ENCODE assay signal across 1 cellular context in the genomic region with DNA sequence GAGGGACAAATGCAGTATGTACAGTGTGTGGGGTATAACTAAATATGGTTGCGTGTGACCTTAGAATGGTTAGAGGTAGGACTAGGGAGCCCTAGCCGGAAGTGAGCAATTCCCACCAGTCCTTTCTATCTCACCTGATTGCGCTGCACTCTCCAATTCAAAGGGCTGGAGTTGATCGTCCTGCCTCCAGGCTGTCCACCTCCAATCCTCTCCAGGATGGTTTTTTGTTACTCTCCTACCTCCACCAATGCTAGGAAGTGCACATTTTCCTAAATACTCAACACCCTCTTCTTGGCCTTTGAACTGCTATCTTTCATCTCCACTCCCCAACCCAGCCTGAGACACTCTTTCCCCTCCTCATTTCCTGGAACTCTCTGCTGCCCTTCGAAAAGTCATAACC.
A peak's percentile ranks its signal among the peaks of the same experiment; 100 is the strongest.
TF ChIP-seq lines count a peak whose summit lies in the region.

No MANE protein-coding gene starts in this region.

TF ChIP-seq in K562, 482 proteins besides CTCF, POLR2A, EP300 and RAD21 (continued from another document):
- TF ChIP-seq, protein P1, sequence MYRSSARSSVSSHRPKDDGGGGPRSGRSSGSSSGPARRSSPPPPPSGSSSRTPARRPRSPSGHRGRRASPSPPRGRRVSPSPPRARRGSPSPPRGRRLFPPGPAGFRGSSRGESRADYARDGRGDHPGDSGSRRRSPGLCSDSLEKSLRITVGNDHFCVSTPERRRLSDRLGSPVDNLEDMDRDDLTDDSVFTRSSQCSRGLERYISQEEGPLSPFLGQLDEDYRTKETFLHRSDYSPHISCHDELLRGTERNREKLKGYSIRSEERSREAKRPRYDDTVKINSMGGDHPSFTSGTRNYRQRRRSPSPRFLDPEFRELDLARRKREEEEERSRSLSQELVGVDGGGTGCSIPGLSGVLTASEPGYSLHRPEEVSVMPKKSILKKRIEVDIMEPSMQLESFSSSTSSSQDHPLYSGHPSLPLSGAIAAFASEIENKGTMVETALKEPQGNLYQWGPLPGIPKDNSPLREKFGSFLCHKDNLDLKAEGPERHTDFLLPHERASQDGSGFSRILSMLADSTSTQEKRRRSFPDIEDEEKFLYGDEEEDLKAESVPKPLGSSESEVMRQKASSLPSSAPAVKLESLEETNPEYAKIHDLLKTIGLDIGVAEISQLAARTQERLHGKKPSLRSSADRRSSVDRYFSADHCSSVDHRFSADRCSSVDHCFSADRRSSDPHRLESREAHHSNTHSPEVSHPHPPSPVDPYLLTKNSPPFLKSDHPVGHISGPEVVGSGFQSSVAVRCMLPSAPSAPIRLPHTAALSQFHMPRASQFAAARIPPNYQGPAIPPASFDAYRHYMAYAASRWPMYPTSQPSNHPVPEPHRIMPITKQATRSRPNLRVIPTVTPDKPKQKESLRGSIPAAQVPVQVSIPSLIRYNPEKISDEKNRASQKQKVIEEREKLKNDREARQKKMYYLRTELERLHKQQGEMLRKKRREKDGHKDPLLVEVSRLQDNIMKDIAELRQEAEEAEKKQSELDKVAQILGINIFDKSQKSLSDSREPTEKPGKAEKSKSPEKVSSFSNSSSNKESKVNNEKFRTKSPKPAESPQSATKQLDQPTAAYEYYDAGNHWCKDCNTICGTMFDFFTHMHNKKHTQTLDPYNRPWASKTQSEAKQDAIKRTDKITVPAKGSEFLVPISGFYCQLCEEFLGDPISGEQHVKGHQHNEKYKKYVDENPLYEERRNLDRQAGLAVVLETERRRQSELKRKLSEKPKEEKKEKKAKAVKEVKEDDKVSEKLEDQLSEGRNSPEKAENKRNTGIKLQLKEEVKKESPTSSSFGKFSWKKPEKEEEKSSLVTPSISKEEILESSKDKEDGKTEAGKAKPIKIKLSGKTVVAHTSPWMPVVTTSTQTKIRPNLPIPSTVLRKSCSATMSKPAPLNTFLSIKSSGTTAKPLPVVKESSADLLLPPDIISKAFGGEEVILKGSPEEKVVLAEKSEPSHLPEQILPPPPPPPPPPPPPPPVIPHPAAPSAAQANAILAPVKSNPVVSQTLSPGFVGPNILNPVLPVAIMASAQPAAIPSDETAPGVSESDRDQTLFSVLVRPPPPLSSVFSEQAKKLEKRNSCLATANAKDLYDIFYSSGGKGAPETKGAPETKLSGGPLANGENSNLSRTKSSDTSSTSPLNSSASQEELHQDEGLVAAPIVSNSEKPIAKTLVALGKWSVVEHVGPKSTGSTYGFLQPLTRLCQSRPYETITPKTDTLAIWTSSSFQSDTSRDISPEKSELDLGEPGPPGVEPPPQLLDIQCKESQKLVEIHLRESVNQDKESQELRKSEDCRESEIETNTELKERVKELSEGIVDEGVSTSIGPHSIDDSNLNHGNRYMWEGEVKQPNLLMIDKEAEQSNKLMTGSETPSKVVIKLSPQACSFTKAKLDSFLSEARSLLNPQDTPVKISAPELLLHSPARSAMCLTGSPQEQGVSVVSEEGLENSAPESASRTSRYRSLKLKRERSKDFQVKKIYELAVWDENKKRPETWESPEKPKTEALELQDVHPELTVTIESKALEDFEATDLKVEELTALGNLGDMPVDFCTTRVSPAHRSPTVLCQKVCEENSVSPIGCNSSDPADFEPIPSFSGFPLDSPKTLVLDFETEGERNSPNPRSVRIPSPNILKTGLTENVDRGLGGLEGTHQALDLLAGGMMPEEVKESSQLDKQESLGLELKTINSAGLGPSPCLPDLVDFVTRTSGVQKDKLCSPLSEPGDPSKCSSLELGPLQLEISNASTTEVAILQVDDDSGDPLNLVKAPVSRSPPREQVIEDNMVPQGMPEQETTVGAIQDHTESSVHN (IDR thresholded peaks at IDR 0.05; ENCODE audit: borderline replicate concordance in 1 of 2, low read depth in 1 of 2): no peak
- TF ChIP-seq ZNF444 (CRISPR knock-in tag; IDR thresholded peaks at IDR 0.05) (no peak), HEY1 (CRISPR knock-in tag; IDR thresholded peaks at IDR 0.05; ENCODE audit: borderline replicate concordance) (no peak), ZNF592 (IDR thresholded peaks at IDR 0.05) (peak; percentile 79), HLTF (IDR thresholded peaks at IDR 0.05) (no peak), GABPB2 (CRISPR knock-in tag; conservative IDR thresholded peaks at IDR 0.05) (no peak), MEIS2 (IDR thresholded peaks at IDR 0.05; ENCODE audit: partially characterized antibody) (peak; percentile 41), DPF2 (IDR thresholded peaks at IDR 0.05) (peak; percentile 63), ZBED1 (IDR thresholded peaks at IDR 0.05) (no peak), ZNF57 (CRISPR knock-in tag; IDR thresholded peaks at IDR 0.05) (no peak), SMARCE1 (IDR thresholded peaks at IDR 0.05) (peak; percentile 41; the same call in 1 of the 2 replicates), ZBTB33 (CRISPR knock-in tag; IDR thresholded peaks at IDR 0.05) (no peak)
TF ChIP-seq in K562: peak in this region for 28.
